Comparison of ENCODE assay signal across 1 cellular context in genomic region chr3:23094890-23095462, GRCh38.
TF ChIP-seq lines count a peak whose summit lies in the region.

No MANE protein-coding gene starts in this region.

TF ChIP-seq in HEK293, 187 proteins besides CTCF, POLR2A, EP300 and RAD21 (continued from another document and continues in another):
- no peak for TF ChIP-seq ZSCAN4 (tag by site-specific recombination; IDR thresholded peaks at IDR 0.05)
- TF ChIP-seq ZNF518A (tag by site-specific recombination; conservative IDR thresholded peaks at IDR 0.05; ENCODE audit: low read depth), result peak; percentile 66
- TF ChIP-seq ZNF155 (tag by site-specific recombination; IDR thresholded peaks at IDR 0.05), result no peak
- peak; percentile 62; the same call in 1 of the 2 replicates for TF ChIP-seq ZNF843 (tag by site-specific recombination; IDR thresholded peaks at IDR 0.05)
- peak; percentile 85 for TF ChIP-seq ZNF629 (tag by site-specific recombination; IDR thresholded peaks at IDR 0.05)
- TF ChIP-seq ZNF214 (tag by site-specific recombination; IDR thresholded peaks at IDR 0.05; ENCODE audit: borderline replicate concordance), result no peak
- no peak for TF ChIP-seq ZBTB48 (tag by site-specific recombination; IDR thresholded peaks at IDR 0.05)
- TF ChIP-seq ZFP41 (tag by site-specific recombination; IDR thresholded peaks at IDR 0.05; ENCODE audit: borderline replicate concordance), result no peak
- TF ChIP-seq YY2 (tag by site-specific recombination; IDR thresholded peaks at IDR 0.05), result peak; percentile 55; the same call in 1 of the 2 replicates
- no peak for TF ChIP-seq ZNF501 (tag by site-specific recombination; IDR thresholded peaks at IDR 0.05)
- no peak for TF ChIP-seq ZNF350 (tag by site-specific recombination; IDR thresholded peaks at IDR 0.05)
- TF ChIP-seq ZNF623 (tag by site-specific recombination; IDR thresholded peaks at IDR 0.05), result no peak
- TF ChIP-seq ZBTB20 (tag by site-specific recombination; IDR thresholded peaks at IDR 0.05), result 0 out of 2 replicates have a peak, but pooled peaks have one; percentile 19
- TF ChIP-seq BCL6B (tag by site-specific recombination; IDR thresholded peaks at IDR 0.05), result no peak
- TF ChIP-seq PRDM2 (tag by site-specific recombination; IDR thresholded peaks at IDR 0.05; ENCODE audit: borderline replicate concordance), result no peak
- TF ChIP-seq ZNF558 (tag by site-specific recombination; IDR thresholded peaks at IDR 0.05), result 0 out of 2 replicates have a peak, but pooled peaks have one; percentile 21
- no peak for TF ChIP-seq KLF1 (tag by site-specific recombination; IDR thresholded peaks at IDR 0.05)
- TF ChIP-seq ZFP37 (tag by site-specific recombination; IDR thresholded peaks at IDR 0.05), result no peak
- no peak for TF ChIP-seq ZFP3 (tag by site-specific recombination; IDR thresholded peaks at IDR 0.05; ENCODE audit: low read depth)
- TF ChIP-seq FEZF1 (tag by site-specific recombination; IDR thresholded peaks at IDR 0.05), result peak; percentile 70
- no peak for TF ChIP-seq ZNF433 (tag by site-specific recombination; IDR thresholded peaks at IDR 0.05; ENCODE audit: low read depth)
- peak; percentile 25; the same call in 1 of the 2 replicates for TF ChIP-seq IKZF3 (tag by site-specific recombination; IDR thresholded peaks at IDR 0.05)
- TF ChIP-seq ZNF280D (tag by site-specific recombination; IDR thresholded peaks at IDR 0.05), result no peak
- no peak for TF ChIP-seq ZNF777 (tag by site-specific recombination; IDR thresholded peaks at IDR 0.05; ENCODE audit: borderline replicate concordance)
- peak; percentile 57; the same call in 1 of the 2 replicates for TF ChIP-seq ZEB2 (tag by site-specific recombination; IDR thresholded peaks at IDR 0.05)
- TF ChIP-seq ZNF660 (tag by site-specific recombination; IDR thresholded peaks at IDR 0.05), result 0 out of 2 replicates have a peak, but pooled peaks have one; percentile 31
- TF ChIP-seq GLIS2 (tag by site-specific recombination; IDR thresholded peaks at IDR 0.05), result no peak
- TF ChIP-seq REPIN1 (tag by site-specific recombination; IDR thresholded peaks at IDR 0.05; ENCODE audit: low read depth), result no peak
- TF ChIP-seq ZNF274 (IDR thresholded peaks at IDR 0.05; ENCODE audit: low read length), result no peak
- TF ChIP-seq ZNF274 (tag by site-specific recombination; IDR thresholded peaks at IDR 0.05; ENCODE audit: borderline replicate concordance), result no peak
- TF ChIP-seq ZNF10 (tag by site-specific recombination; IDR thresholded peaks at IDR 0.05), result peak; percentile 97
- TF ChIP-seq ZNF654 (tag by site-specific recombination; IDR thresholded peaks at IDR 0.05; ENCODE audit: low read depth), result no peak
- TF ChIP-seq KLF9 (tag by site-specific recombination; IDR thresholded peaks at IDR 0.05; ENCODE audit: low read depth), result no peak
- TF ChIP-seq ZNF529 (tag by site-specific recombination; IDR thresholded peaks at IDR 0.05; ENCODE audit: insufficient replicate concordance), result no peak
- TF ChIP-seq GLI4 (tag by site-specific recombination; IDR thresholded peaks at IDR 0.05), result no peak
- TF ChIP-seq OVOL3 (tag by site-specific recombination; IDR thresholded peaks at IDR 0.05), result no peak
- no peak for TF ChIP-seq ZNF707 (tag by site-specific recombination; IDR thresholded peaks at IDR 0.05)
- no peak for TF ChIP-seq SETDB1 (IDR thresholded peaks at IDR 0.05; ENCODE audit: insufficient read length, low read length)
- TF ChIP-seq KLF16 (tag by site-specific recombination; IDR thresholded peaks at IDR 0.05), result no peak
- TF ChIP-seq ZNF560 (tag by site-specific recombination; IDR thresholded peaks at IDR 0.05; ENCODE audit: borderline replicate concordance), result no peak
- no peak for TF ChIP-seq ZSCAN5A (tag by site-specific recombination; IDR thresholded peaks at IDR 0.05)
- peak; percentile 60; the same call in 1 of the 2 replicates for TF ChIP-seq ZNF76 (tag by site-specific recombination; IDR thresholded peaks at IDR 0.05; ENCODE audit: borderline replicate concordance, low read depth)
- TF ChIP-seq ZNF521 (tag by site-specific recombination; IDR thresholded peaks at IDR 0.05), result no peak
- TF ChIP-seq ZNF544 (tag by site-specific recombination; IDR thresholded peaks at IDR 0.05), result no peak
- TF ChIP-seq ZNF302 (tag by site-specific recombination; IDR thresholded peaks at IDR 0.05; ENCODE audit: low read depth), result no peak
- TF ChIP-seq GLIS1 (tag by site-specific recombination; IDR thresholded peaks at IDR 0.05), result no peak
- no peak for TF ChIP-seq MYNN (tag by site-specific recombination; IDR thresholded peaks at IDR 0.05; ENCODE audit: borderline replicate concordance)
- TF ChIP-seq ZNF664 (tag by site-specific recombination; IDR thresholded peaks at IDR 0.05), result no peak
- TF ChIP-seq ZNF600 (tag by site-specific recombination; IDR thresholded peaks at IDR 0.05), result no peak
- TF ChIP-seq ZNF555 (tag by site-specific recombination; conservative IDR thresholded peaks at IDR 0.05), result no peak
- TF ChIP-seq WT1 (tag by site-specific recombination; IDR thresholded peaks at IDR 0.05), result no peak
- peak; percentile 59; the same call in 1 of the 2 replicates for TF ChIP-seq SCRT1 (tag by site-specific recombination; IDR thresholded peaks at IDR 0.05; ENCODE audit: borderline replicate concordance)
- no peak for TF ChIP-seq BCL11B (tag by site-specific recombination; IDR thresholded peaks at IDR 0.05; ENCODE audit: low read depth)
- 0 out of 2 replicates have a peak, but pooled peaks have one; percentile 22 for TF ChIP-seq PRDM1 (tag by site-specific recombination; IDR thresholded peaks at IDR 0.05)
